ENCODE assay signal across 8 cellular contexts in genomic region chr1:52726265-52727113, GRCh38. TPM values are rescaled to one million over a fixed set of nuclear protein-coding genes. Genes with fewer than 3 reads are reported as not detected.
DNase-seq lines count a peak whose midpoint lies in the region; ATAC-seq and TF ChIP-seq lines count a peak whose summit lies in the region.

TSS of gene ZYG11B (plus strand) at chr1:52726453. CDS start at chr1:52726654, 201 bp downstream.

- H3K9me3 ChIP-seq in mucosa of descending colon, result no peaks in the 10 kb centered on the region

- H3K9me3 Mint-ChIP-seq in IgD-negative memory B cell, result no peaks in the 10 kb centered on the region

- H3K4me1 ChIP-seq in mucosa of descending colon (ENCODE audit: low read depth), result no peaks in the 10 kb centered on the region

- peaks cover 7% of the 10 kb centered on the region for H3K36me3 Mint-ChIP-seq in IgD-negative memory B cell

- intact Hi-C loops in mucosa of descending colon (cut with DNase I, micrococcal nuclease), result no loop called here

- H3K4me3 ChIP-seq in epithelial cell of esophagus (ENCODE audit: low read length) (peak within 1 kb of the TSS; percentile 79), mucosa of descending colon (peak within 1 kb of the TSS; percentile 83)

- DNase-seq in DMS 273 (lab: John Stamatoyannopoulos, UW; ENCODE audit: unreplicated experiment) (peak; percentile 95), OCI-M1 (lab: John Stamatoyannopoulos, UW) (peak; percentile 94), activated T-cell treated with anti-CD3 and anti-CD28 coated beads for 24 hours (ENCODE audit: low read depth) (peak; percentile 81), epithelial cell of esophagus (ENCODE audit: low read depth) (peak; percentile 86), mucosa of descending colon (peak; percentile 94 to 96 (median 95))
- DNase-seq in stimulated activated CD8-positive, alpha-beta memory T cell treated with anti-CD3 and anti-CD28 coated beads, Interleukin-4, amount 100 ng/mL, for 24 hours (ENCODE audit: low read depth), result peak; percentile 88

- ATAC-seq in GM21529 (IDR thresholded peaks at IDR 0.05; ENCODE audit: unreplicated experiment) (peak; percentile 92), mucosa of descending colon (peak; percentile 99)

- no peaks in the 10 kb centered on the region for H3K36me3 ChIP-seq in mucosa of descending colon (ENCODE audit: low read depth)

- peak within 1 kb of the TSS; percentile 43 to 96 (median 64) for H3K27ac Mint-ChIP-seq in IgD-negative memory B cell

- TF ChIP-seq CTCF in epithelial cell of esophagus (IDR thresholded peaks at IDR 0.05; ENCODE audit: insufficient read depth, low read depth, low read length, missing control alignments) (no peak), mucosa of descending colon (IDR thresholded peaks at IDR 0.05) (no peak)

- H3K4me1 Mint-ChIP-seq in IgD-negative memory B cell, result peaks cover 8 to 33% (median 24%) of the 10 kb centered on the region in 3 donors

- H3K4me3 Mint-ChIP-seq in IgD-negative memory B cell, result peak within 1 kb of the TSS; percentile 73 to 98 (median 94)

- peaks cover 5% of the 10 kb centered on the region for H3K27me3 Mint-ChIP-seq in IgD-negative memory B cell

RNA-seq across cellular contexts. Expression of gene ZYG11B, which starts in this region (rescaled TPM):
- polyA plus RNA-seq in IgD-negative memory B cell, result 11.8 TPM
- total RNA-seq in mucosa of descending colon, result 10 to 100 TPM; 28.6 to 56.6 (median 35.7) TPM

Comparison
In these comparisons a context has a peak if more than half of its experiments do, and no peak if none do; other contexts are left out.
1. Peak in every context shown above with its lines: DNase-seq, ATAC-seq and H3K4me3 ChIP-seq.